Comparison of ENCODE assay signal across 21 cellular contexts in genomic region chr7:81698965-81699364, GRCh38.
DNase-seq lines count a peak whose midpoint lies in the region; ATAC-seq, FAIRE-seq and TF ChIP-seq lines count a peak whose summit lies in the region.
"Had no signal": no experiment of that assay in that cellular context is flagged by ENCODE, and none has a peak within 500 bp of the region (broad histone marks: within the 10 kb centered on the region; RNA-seq: fewer than 3 reads in every experiment).

No MANE protein-coding gene starts in this region.

- FAIRE-seq in kidney (lab: Jason Lieb, UNC), result peak; percentile 68
- FAIRE-seq: A549 had no signal

- CTCF ChIA-PET in CD8-positive, alpha-beta memory T cell (lab: Charles Lee), result no interaction called here

- TF ChIP-seq CTCF in 22Rv1 (IDR thresholded peaks at IDR 0.05), result no peak
- no peak for TF ChIP-seq CTCF in kidney (IDR thresholded peaks at IDR 0.05; ENCODE audit: borderline replicate concordance, extremely low read depth, insufficient read depth)

- H3K9ac ChIP-seq in kidney (ENCODE audit: low read length in 2 of 2), result no peak overlapping the region
- H3K9ac ChIP-seq: BLaER1 treated with 17β-estradiol and CSF1 and Interleukin-3, amounts not matched to agents 10 nM and 100 nM had no signal

- H3K27ac ChIP-seq in 22Rv1, result peak overlapping the region; percentile 92
- no peak overlapping the region for H3K27ac ChIP-seq in kidney (ENCODE audit: low read depth in 2 of 2, low read length in 2 of 2)
- no peak overlapping the region for H3K27ac ChIP-seq in CD8-positive, alpha-beta memory T cell (ENCODE audit: low read depth, low read length)
- H3K27ac ChIP-seq: A549; BLaER1 treated with 17β-estradiol and CSF1 and Interleukin-3, amounts not matched to agents 10 nM and 100 nM had no signal

- no peak overlapping the region for H3K4me3 Mint-ChIP-seq in CD8-positive, alpha-beta memory T cell
- H3K4me3 Mint-ChIP-seq: CD14-positive monocyte; CD4-positive, alpha-beta T cell; GM23338; H9; HFFc6 had no signal

- DNase-seq in kidney (no peak), NCI-H446 treated with DMSO at 0.1 percent for 48 hours (lab: John Stamatoyannopoulos, UW) (no peak)
- DNase-seq in CD8-positive, alpha-beta memory T cell, result no peak
- DNase-seq: 8988T; ACHN; AML-193; BE2C; Calu3; CD4-positive, alpha-beta T cell; COR-L47; DMS53; DMS79 treated with DMSO at 0.1 percent for 48 hours; H9; HFFc6 had no signal

- H3K36me3 ChIP-seq in kidney (ENCODE audit: control insufficient read depth in 1 of 2, insufficient read depth in 2 of 2, low read length in 2 of 2), result no peaks in the 10 kb centered on the region
- no peaks in the 10 kb centered on the region for H3K36me3 ChIP-seq in CD8-positive, alpha-beta memory T cell (ENCODE audit: insufficient read depth, low read length)

- no peaks in the 10 kb centered on the region for H3K36me3 Mint-ChIP-seq in CD8-positive, alpha-beta memory T cell

- H3K4me1 ChIP-seq in kidney (ENCODE audit: control insufficient read depth in 1 of 2, insufficient read depth in 1 of 2, low read depth in 1 of 2, low read length in 2 of 2), result no peaks in the 10 kb centered on the region
- H3K4me1 ChIP-seq in CD8-positive, alpha-beta memory T cell (ENCODE audit: insufficient read depth, low read length), result no peaks in the 10 kb centered on the region
- H3K4me1 ChIP-seq: A549; BE2C; BLaER1 treated with 17β-estradiol and CSF1 and Interleukin-3, amounts not matched to agents 10 nM and 100 nM had no signal

- peak; percentile 54 for ATAC-seq in GM18868 (IDR thresholded peaks at IDR 0.05; ENCODE audit: unreplicated experiment)
- ATAC-seq in GM18520 (IDR thresholded peaks at IDR 0.05; ENCODE audit: unreplicated experiment), result no peak
- ATAC-seq: A549, GM23338 had no signal

- H3K27me3 Mint-ChIP-seq in CD8-positive, alpha-beta memory T cell, result no peaks in the 10 kb centered on the region
- H3K27me3 Mint-ChIP-seq: CD4-positive, alpha-beta T cell had no signal

- no peaks in the 10 kb centered on the region for H3K4me1 Mint-ChIP-seq in CD8-positive, alpha-beta memory T cell
- H3K4me1 Mint-ChIP-seq: CD14-positive monocyte had no signal

- no peak overlapping the region for H3K27ac Mint-ChIP-seq in CD8-positive, alpha-beta memory T cell
- H3K27ac Mint-ChIP-seq: CD14-positive monocyte; CD4-positive, alpha-beta T cell; GM23338; H9; HFFc6 had no signal

- no peaks in the 10 kb centered on the region for H3K27me3 ChIP-seq in CD8-positive, alpha-beta memory T cell (ENCODE audit: insufficient read depth, low read length, poor library complexity, severe bottlenecking)
- H3K27me3 ChIP-seq: BE2C; BLaER1 treated with 17β-estradiol and CSF1 and Interleukin-3, amounts not matched to agents 10 nM and 100 nM had no signal

- intact Hi-C loops in kidney (cut with DNase I), result no loop called here

- H3K4me3 ChIP-seq in kidney (ENCODE audit: low read length in 2 of 2), result no peak overlapping the region
- H3K4me3 ChIP-seq in CD8-positive, alpha-beta memory T cell (ENCODE audit: low read length), result no peak overlapping the region
- H3K4me3 ChIP-seq: A549; BLaER1 treated with 17β-estradiol and CSF1 and Interleukin-3, amounts not matched to agents 10 nM and 100 nM; GM23338 had no signal

- peaks cover 0 to 33% (median 2%) of the 10 kb centered on the region in 5 donors for H3K9me3 Mint-ChIP-seq in CD8-positive, alpha-beta memory T cell
- H3K9me3 Mint-ChIP-seq: CD4-positive, alpha-beta T cell; GM23338; H9; HFFc6 had no signal

- POLR2A ChIA-PET in CD8-positive, alpha-beta memory T cell (lab: Charles Lee), result no interaction called here

- no peaks in the 10 kb centered on the region for H3K9me3 ChIP-seq in kidney (ENCODE audit: control insufficient read depth in 1 of 2, low read length in 2 of 2)
- H3K9me3 ChIP-seq in CD8-positive, alpha-beta memory T cell (ENCODE audit: low read length), result no peaks in the 10 kb centered on the region
- H3K9me3 ChIP-seq: A549; BE2C; BLaER1 treated with 17β-estradiol and CSF1 and Interleukin-3, amounts not matched to agents 10 nM and 100 nM had no signal
